Comparison of ENCODE assay signal across 9 cellular contexts in genomic region chr4:136755531-136755916, GRCh38.
"Had no signal": no experiment of that assay in that cellular context is flagged by ENCODE, and none has a peak within 500 bp of the region (broad histone marks: within the 10 kb centered on the region; RNA-seq: fewer than 3 reads in every experiment).

No MANE protein-coding gene starts in this region.

- H3K27ac ChIP-seq: GM23248 had no signal

- H3K4me3 ChIP-seq: GM23248, GM23338, HAP-1 had no signal

- H3K4me2 ChIP-seq: GM23338 had no signal

- H2AFZ ChIP-seq: GM23248, GM23338 had no signal

- H3K9me3 ChIP-seq: HAP-1 had no signal

- H3K36me3 ChIP-seq: HAP-1 had no signal

- H3K9ac ChIP-seq: GM23248 had no signal

- DNase-seq: GM23248, GOT3, H7, H9, HCEC 1CT, HFFc6 had no signal

- ATAC-seq: GM23338, HCT116 had no signal
